In the genomic region with DNA sequence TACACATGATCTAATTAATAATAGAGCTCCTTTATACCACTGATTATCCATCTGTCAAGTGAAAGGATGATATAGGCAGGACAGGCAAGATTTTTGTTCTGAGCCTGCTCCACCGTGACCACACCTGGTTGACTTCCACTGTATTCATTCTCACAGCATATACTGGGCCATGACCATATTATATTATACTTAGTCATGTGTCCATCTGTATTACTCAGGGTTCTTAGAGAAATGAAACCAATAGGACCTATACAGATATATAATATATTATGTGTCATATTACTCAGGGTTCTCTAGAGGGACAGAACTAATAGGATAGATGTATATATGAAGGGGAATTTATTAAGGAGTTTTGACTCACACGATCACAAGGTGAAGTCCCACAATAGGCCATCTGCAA, we compare ENCODE assay signal across 31 cellular contexts.
"Had no signal": no experiment of that assay in that cellular context is flagged by ENCODE, and none has a peak within 500 bp of the region (broad histone marks: within the 10 kb centered on the region; RNA-seq: fewer than 3 reads in every experiment).

No MANE protein-coding gene starts in this region.

- H3K36me3 ChIP-seq: breast epithelium, cardiac muscle cell, esophagus muscularis mucosa, gastrocnemius medialis, heart left ventricle, WERI-Rb-1 had no signal

- H3K27ac ChIP-seq: breast epithelium, cardiac muscle cell, coronary artery, esophagus muscularis mucosa, foreskin keratinocyte, gastrocnemius medialis, heart left ventricle, WERI-Rb-1 had no signal

- H3K9me3 ChIP-seq: breast epithelium, esophagus muscularis mucosa, gastrocnemius medialis had no signal

- H3K4me3 ChIP-seq: breast epithelium, cardiac muscle cell, coronary artery, esophagus muscularis mucosa, gastrocnemius medialis, heart left ventricle had no signal

- H3K27me3 ChIP-seq: breast epithelium, cardiac muscle cell, esophagus muscularis mucosa, foreskin keratinocyte, gastrocnemius medialis, heart left ventricle had no signal

- ATAC-seq: activated CD4-positive, CD25-positive, alpha-beta regulatory T cell treated with anti-CD3 and anti-CD28 coated beads, Interleukin-2, amount 50 U/mL, for 24 hours; activated CD8-positive, alpha-beta T cell treated with anti-CD3 and anti-CD28 coated beads for 36 hours; activated T-cell treated with anti-CD3 and anti-CD28 coated beads, Interleukin-2, amount 50 U/mL, for 4 hours; activated T-helper 17 cell treated with anti-CD3 and anti-CD28 coated beads, Interleukin-2, amount 50 U/mL, for 72 hours; effector memory CD8-positive, alpha-beta T cell; foreskin keratinocyte; gastrocnemius medialis; heart left ventricle; T-helper 17 cell had no signal

- DNase-seq: activated B cell treated with CpG ODN at 0.5 μM for 24 hours; activated CD4-positive, alpha-beta T cell treated with anti-CD3 and anti-CD28 coated beads for 48 hours; activated CD4-positive, alpha-beta T cell treated with anti-CD3 and anti-CD28 coated beads, Interleukin-2, amount 50 U/mL, for 1 hour; activated CD4-positive, alpha-beta T cell treated with anti-CD3 and anti-CD28 coated beads, Interleukin-2, amount 50 U/mL, for 48 hours; activated CD8-positive, alpha-beta memory T cell treated with anti-CD3 and anti-CD28 coated beads for 24 hours; activated CD8-positive, alpha-beta T cell treated with anti-CD3 and anti-CD28 coated beads for 36 hours; activated effector memory CD4-positive, alpha-beta T cell treated with Interleukin-2 at 50 U/mL for 16 hours; activated gamma-delta T cell treated with Interleukin-2 at 50 U/mL for 16 hours; activated naive CD4-positive, alpha-beta T cell treated with anti-CD3 and anti-CD28 coated beads, Interleukin-2, amount 50 U/mL, for 16 hours; activated naive CD4-positive, alpha-beta T cell treated with Interleukin-2 at 50 U/mL for 16 hours; activated T-cell treated with anti-CD3 and anti-CD28 coated beads, Interleukin-2, amount 50 U/mL, for 4 hours; amniotic stem cell; anterior cingulate cortex; central memory CD4-positive, alpha-beta T cell; cerebellar nuclear complex; effector CD4-positive, alpha-beta T cell; effector memory CD8-positive, alpha-beta T cell; erythroblast; gastrocnemius medialis; glutamatergic neuron; heart left ventricle; T-helper 17 cell; T1000; WERI-Rb-1 had no signal

- H3K4me1 ChIP-seq: breast epithelium, esophagus muscularis mucosa, foreskin keratinocyte, gastrocnemius medialis, heart left ventricle had no signal
